In genomic region chr16:679808-680624, GRCh38 we compare ENCODE assay signal across 8 cellular contexts. TPM values are rescaled to one million over a fixed set of nuclear protein-coding genes. Genes with fewer than 3 reads are reported as not detected.
DNase-seq lines count a peak whose midpoint lies in the region; ATAC-seq and TF ChIP-seq lines count a peak whose summit lies in the region.

TSS of gene STUB1 (plus strand) at chr16:680410. CDS start at chr16:680526, 116 bp downstream.

- H3K27ac ChIP-seq in right lobe of liver = peak within 1 kb of the TSS; percentile 71 to 86 (median 75)

- peak within 1 kb of the TSS; percentile 87 for H3K27ac Mint-ChIP-seq in activated CD4-positive, alpha-beta memory T cell treated with anti-CD3 and anti-CD28 coated beads for 36 hours

- POLR2A ChIA-PET in activated CD4-positive, alpha-beta memory T cell treated with anti-CD3 and anti-CD28 coated beads for 36 hours (lab: Charles Lee) = interaction anchor here (0.8 to 2.2 kb wide), 5 partner anchors 10 to 49 kb away, joined by 3 to 12 read pairs (median 5); partner anchors contain the start of gene WDR24

- peak; percentile 81 for TF ChIP-seq POLR2A in right lobe of liver (IDR thresholded peaks at IDR 0.05)

- intact Hi-C loops in activated CD4-positive, alpha-beta memory T cell treated with anti-CD3 and anti-CD28 coated beads for 36 hours (cut with micrococcal nuclease) = loop anchor here (5.0 kb wide), 1 partner anchor 93 kb away; no protein-coding TSS in a partner anchor
- intact Hi-C loops in right lobe of liver (cut with DNase I) = no loop called here

- no peak for TF ChIP-seq CTCF in right lobe of liver (IDR thresholded peaks at IDR 0.05)

- peaks cover 0 to 41% (median 13%) of the 10 kb centered on the region in 4 donors for H3K4me1 ChIP-seq in right lobe of liver

- H3K36me3 Mint-ChIP-seq in activated CD4-positive, alpha-beta memory T cell treated with anti-CD3 and anti-CD28 coated beads for 36 hours = peaks cover 17% of the 10 kb centered on the region

- peaks cover 0 to 14% (median 7%) of the 10 kb centered on the region in 4 donors for H3K36me3 ChIP-seq in right lobe of liver

- ATAC-seq in GM18502 (IDR thresholded peaks at IDR 0.05; ENCODE audit: poor library complexity, unreplicated experiment) (peak; percentile 41), HG03135 (IDR thresholded peaks at IDR 0.05; ENCODE audit: unreplicated experiment) (peak; percentile 35), right lobe of liver (peak; percentile 73 to 83 (median 78)), GM18520 (IDR thresholded peaks at IDR 0.05; ENCODE audit: unreplicated experiment) (no peak)

- no peaks in the 10 kb centered on the region for H3K27me3 Mint-ChIP-seq in activated CD4-positive, alpha-beta memory T cell treated with anti-CD3 and anti-CD28 coated beads for 36 hours

- peaks cover 39% of the 10 kb centered on the region for H3K4me1 Mint-ChIP-seq in activated CD4-positive, alpha-beta memory T cell treated with anti-CD3 and anti-CD28 coated beads for 36 hours (ENCODE audit: low read depth)

- CTCF ChIA-PET in activated CD4-positive, alpha-beta memory T cell treated with anti-CD3 and anti-CD28 coated beads for 36 hours (lab: Charles Lee) = interaction anchor here (0.5 to 1.6 kb wide), 5 partner anchors 12 to 323 kb away, joined by 3 to 6 read pairs (median 4); partner anchors contain the start of gene RHOT2

- H3K9me3 ChIP-seq in right lobe of liver = no peaks in the 10 kb centered on the region

- H3K4me3 ChIP-seq in right lobe of liver = peak within 1 kb of the TSS; percentile 62 to 77 (median 67)

- H3K4me3 Mint-ChIP-seq in activated CD4-positive, alpha-beta memory T cell treated with anti-CD3 and anti-CD28 coated beads for 36 hours = peak within 1 kb of the TSS; percentile 82

- 0% methylated on average over 3 of the region's 93 CpGs for WGBS in right lobe of liver (ENCODE audit: insufficient coverage, low coverage, low lambda C conversion rate, missing lambda C conversion rate)

- no peaks in the 10 kb centered on the region for H3K9me3 Mint-ChIP-seq in activated CD4-positive, alpha-beta memory T cell treated with anti-CD3 and anti-CD28 coated beads for 36 hours

- DNase-seq in NCI-H748 (lab: John Stamatoyannopoulos, UW; ENCODE audit: unreplicated experiment) (peak; percentile 86), dermis microvascular lymphatic vessel endothelial cell (ENCODE audit: low read depth in 2 of 2) (peak; percentile 60 to 91), right lobe of liver (peak; percentile 94)
- peak; percentile 94 for DNase-seq in activated CD4-positive, alpha-beta memory T cell treated with anti-CD3 and anti-CD28 coated beads for 36 hours
- peak; percentile 77 to 87 for DNase-seq in stimulated activated CD4-positive, alpha-beta T cell treated with anti-CD3 and anti-CD28 coated beads, Interleukin-2, amount 100 ng/mL, for 48 hours

- no peaks in the 10 kb centered on the region for H3K27me3 ChIP-seq in right lobe of liver

RNA-seq across cellular contexts. Expression of gene STUB1, which starts in this region (rescaled TPM):
- total RNA-seq in activated CD4-positive, alpha-beta memory T cell treated with anti-CD3 and anti-CD28 coated beads for 36 hours = 10 to 100 TPM; 70.9 to 74.9 TPM
- 78.6 and 85.8 TPM in 2 replicates for total RNA-seq in dermis microvascular lymphatic vessel endothelial cell
- total RNA-seq in right lobe of liver = 10 to 100 TPM; 37.3 to 69.6 (median 54.3) TPM
